ENCODE assay signal across 1 cellular context in the genomic region with DNA sequence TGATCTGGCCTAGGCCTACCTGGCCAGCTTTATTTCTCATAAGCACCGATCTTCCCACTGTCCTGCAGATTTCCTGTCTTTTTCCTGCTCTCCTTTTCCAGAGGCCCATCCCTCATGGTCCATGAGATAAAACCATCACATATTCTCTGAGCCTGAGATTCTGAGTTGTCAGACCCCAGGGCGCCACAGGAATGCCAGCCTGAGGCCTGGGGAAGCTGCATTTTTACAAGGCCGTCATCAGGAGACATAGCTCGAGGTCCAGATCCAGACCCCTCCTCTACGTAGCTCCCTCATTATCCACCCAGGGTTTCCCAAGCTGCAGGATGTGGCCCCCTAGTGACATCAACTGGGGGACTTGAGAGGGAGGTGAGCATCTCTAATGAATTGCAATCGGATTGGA.
TF ChIP-seq lines count a peak whose summit lies in the region.

No MANE protein-coding gene starts in this region.

TF ChIP-seq in GM23338, 12 proteins besides CTCF, POLR2A, EP300 and RAD21 (continued from another document):
- TF ChIP-seq, protein P1, sequence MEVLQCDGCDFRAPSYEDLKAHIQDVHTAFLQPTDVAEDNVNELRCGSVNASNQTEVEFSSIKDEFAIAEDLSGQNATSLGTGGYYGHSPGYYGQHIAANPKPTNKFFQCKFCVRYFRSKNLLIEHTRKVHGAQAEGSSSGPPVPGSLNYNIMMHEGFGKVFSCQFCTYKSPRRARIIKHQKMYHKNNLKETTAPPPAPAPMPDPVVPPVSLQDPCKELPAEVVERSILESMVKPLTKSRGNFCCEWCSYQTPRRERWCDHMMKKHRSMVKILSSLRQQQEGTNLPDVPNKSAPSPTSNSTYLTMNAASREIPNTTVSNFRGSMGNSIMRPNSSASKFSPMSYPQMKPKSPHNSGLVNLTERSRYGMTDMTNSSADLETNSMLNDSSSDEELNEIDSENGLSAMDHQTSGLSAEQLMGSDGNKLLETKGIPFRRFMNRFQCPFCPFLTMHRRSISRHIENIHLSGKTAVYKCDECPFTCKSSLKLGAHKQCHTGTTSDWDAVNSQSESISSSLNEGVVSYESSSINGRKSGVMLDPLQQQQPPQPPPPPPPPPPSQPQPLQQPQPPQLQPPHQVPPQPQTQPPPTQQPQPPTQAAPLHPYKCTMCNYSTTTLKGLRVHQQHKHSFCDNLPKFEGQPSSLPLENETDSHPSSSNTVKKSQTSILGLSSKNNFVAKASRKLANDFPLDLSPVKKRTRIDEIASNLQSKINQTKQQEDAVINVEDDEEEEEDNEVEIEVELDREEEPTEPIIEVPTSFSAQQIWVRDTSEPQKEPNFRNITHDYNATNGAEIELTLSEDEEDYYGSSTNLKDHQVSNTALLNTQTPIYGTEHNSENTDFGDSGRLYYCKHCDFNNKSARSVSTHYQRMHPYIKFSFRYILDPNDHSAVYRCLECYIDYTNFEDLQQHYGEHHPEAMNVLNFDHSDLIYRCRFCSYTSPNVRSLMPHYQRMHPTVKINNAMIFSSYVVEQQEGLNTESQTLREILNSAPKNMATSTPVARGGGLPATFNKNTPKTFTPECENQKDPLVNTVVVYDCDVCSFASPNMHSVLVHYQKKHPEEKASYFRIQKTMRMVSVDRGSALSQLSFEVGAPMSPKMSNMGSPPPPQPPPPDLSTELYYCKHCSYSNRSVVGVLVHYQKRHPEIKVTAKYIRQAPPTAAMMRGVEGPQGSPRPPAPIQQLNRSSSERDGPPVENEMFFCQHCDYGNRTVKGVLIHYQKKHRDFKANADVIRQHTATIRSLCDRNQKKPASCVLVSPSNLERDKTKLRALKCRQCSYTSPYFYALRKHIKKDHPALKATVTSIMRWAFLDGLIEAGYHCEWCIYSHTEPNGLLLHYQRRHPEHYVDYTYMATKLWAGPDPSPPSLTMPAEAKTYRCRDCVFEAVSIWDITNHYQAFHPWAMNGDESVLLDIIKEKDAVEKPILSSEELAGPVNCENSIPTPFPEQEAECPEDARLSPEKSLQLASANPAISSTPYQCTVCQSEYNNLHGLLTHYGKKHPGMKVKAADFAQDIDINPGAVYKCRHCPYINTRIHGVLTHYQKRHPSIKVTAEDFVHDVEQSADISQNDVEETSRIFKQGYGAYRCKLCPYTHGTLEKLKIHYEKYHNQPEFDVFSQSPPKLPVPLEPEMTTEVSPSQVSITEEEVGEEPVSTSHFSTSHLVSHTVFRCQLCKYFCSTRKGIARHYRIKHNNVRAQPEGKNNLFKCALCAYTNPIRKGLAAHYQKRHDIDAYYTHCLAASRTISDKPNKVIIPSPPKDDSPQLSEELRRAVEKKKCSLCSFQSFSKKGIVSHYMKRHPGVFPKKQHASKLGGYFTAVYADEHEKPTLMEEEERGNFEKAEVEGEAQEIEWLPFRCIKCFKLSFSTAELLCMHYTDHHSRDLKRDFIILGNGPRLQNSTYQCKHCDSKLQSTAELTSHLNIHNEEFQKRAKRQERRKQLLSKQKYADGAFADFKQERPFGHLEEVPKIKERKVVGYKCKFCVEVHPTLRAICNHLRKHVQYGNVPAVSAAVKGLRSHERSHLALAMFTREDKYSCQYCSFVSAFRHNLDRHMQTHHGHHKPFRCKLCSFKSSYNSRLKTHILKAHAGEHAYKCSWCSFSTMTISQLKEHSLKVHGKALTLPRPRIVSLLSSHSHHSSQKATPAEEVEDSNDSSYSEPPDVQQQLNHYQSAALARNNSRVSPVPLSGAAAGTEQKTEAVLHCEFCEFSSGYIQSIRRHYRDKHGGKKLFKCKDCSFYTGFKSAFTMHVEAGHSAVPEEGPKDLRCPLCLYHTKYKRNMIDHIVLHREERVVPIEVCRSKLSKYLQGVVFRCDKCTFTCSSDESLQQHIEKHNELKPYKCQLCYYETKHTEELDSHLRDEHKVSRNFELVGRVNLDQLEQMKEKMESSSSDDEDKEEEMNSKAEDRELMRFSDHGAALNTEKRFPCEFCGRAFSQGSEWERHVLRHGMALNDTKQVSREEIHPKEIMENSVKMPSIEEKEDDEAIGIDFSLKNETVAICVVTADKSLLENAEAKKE (CRISPR knock-in tag; IDR thresholded peaks at IDR 0.05), result no peak
- TF ChIP-seq STAT1 (IDR thresholded peaks at IDR 0.05; ENCODE audit: unreplicated experiment), result no peak
- no peak for TF ChIP-seq EZH2 (IDR thresholded peaks at IDR 0.05; ENCODE audit: low read depth, unreplicated experiment)
- TF ChIP-seq JUNB (IDR thresholded peaks at IDR 0.05; ENCODE audit: unreplicated experiment), result no peak
- no peak for TF ChIP-seq POLR2AphosphoS5 (IDR thresholded peaks at IDR 0.05; ENCODE audit: low read depth)
- no peak for TF ChIP-seq ZNF331 (CRISPR knock-in tag; IDR thresholded peaks at IDR 0.05; ENCODE audit: low read depth)
- no peak for TF ChIP-seq ZNF114 (CRISPR knock-in tag; IDR thresholded peaks at IDR 0.05)
- TF ChIP-seq, protein P2, sequence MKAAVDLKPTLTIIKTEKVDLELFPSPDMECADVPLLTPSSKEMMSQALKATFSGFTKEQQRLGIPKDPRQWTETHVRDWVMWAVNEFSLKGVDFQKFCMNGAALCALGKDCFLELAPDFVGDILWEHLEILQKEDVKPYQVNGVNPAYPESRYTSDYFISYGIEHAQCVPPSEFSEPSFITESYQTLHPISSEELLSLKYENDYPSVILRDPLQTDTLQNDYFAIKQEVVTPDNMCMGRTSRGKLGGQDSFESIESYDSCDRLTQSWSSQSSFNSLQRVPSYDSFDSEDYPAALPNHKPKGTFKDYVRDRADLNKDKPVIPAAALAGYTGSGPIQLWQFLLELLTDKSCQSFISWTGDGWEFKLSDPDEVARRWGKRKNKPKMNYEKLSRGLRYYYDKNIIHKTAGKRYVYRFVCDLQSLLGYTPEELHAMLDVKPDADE (IDR thresholded peaks at IDR 0.05), result no peak
- no peak for TF ChIP-seq NANOG (IDR thresholded peaks at IDR 0.05; ENCODE audit: borderline replicate concordance)
